Comparison of ENCODE assay signal across 10 cellular contexts in the genomic region with DNA sequence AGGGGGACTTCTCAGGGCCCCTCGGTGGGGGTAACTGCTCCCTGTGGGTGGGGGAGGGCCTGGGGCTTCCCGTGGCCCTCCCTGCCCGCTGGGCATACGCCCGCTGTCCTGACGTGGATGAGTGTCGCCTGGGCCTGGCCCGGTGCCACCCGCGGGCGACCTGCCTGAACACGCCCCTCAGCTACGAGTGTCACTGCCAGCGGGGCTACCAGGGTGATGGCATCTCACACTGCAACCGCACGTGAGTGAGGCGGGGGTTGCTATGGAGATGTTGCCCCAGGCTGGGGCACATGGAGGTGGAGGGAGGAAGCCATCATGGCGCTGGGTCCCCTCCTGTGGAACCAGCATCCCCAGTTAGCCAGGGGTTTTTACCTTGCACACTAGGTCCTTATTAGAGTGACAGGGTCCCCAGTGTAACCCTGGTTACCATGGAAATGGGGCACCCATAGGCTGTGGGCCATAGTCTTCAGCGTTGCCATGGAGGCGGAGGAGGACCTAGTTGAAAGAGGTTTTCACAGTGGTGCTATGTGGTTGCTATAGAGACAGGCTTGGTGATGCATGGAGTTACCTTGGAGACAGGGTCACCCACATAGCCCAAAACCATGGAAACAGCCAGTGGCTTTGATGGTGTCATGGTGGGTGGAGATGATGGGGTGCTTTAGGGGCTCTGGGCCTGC. TPM values are rescaled to one million over a fixed set of nuclear protein-coding genes. Genes with fewer than 3 reads are reported as not detected.
DNase-seq lines count a peak whose midpoint lies in the region; ATAC-seq and TF ChIP-seq lines count a peak whose summit lies in the region.
"Had no signal": no experiment of that assay in that cellular context is flagged by ENCODE, and none has a peak within 500 bp of the region (broad histone marks: within the 10 kb centered on the region; RNA-seq: fewer than 3 reads in every experiment).

No MANE protein-coding gene starts in this region.

- H3K27ac Mint-ChIP-seq in activated CD8-positive, alpha-beta T cell treated with anti-CD3 and anti-CD28 coated beads, Interleukin-2, amount 10 ng/mL, durations not matched to agents 7 days and 5 days: no peak overlapping the region
- H3K27ac Mint-ChIP-seq in chondrocyte (ENCODE audit: unreplicated experiment): no peak overlapping the region
- no peak overlapping the region for H3K27ac Mint-ChIP-seq in endothelial cell (ENCODE audit: unreplicated experiment)

- H3K9me3 Mint-ChIP-seq in activated CD8-positive, alpha-beta T cell treated with anti-CD3 and anti-CD28 coated beads, Interleukin-2, amount 10 ng/mL, durations not matched to agents 7 days and 5 days (ENCODE audit: insufficient read depth): no peaks in the 10 kb centered on the region
- H3K9me3 Mint-ChIP-seq in chondrocyte (ENCODE audit: low read depth): no peaks in the 10 kb centered on the region
- H3K9me3 Mint-ChIP-seq in endothelial cell (ENCODE audit: unreplicated experiment): no peaks in the 10 kb centered on the region

- ATAC-seq in activated CD8-positive, alpha-beta T cell treated with anti-CD3 and anti-CD28 coated beads, Interleukin-2, amount 10 ng/mL, durations not matched to agents 7 days and 5 days: peak; percentile 67
- no peak for ATAC-seq in GM21529 (IDR thresholded peaks at IDR 0.05; ENCODE audit: unreplicated experiment)

- POLR2A ChIA-PET in activated CD8-positive, alpha-beta T cell treated with anti-CD3 and anti-CD28 coated beads, Interleukin-2, amount 10 ng/mL, durations not matched to agents 7 days and 5 days (lab: Charles Lee): no interaction called here

- DNase-seq in DMS153 treated with DMSO at 0.1 percent for 48 hours (lab: John Stamatoyannopoulos, UW; ENCODE audit: unreplicated experiment) (peak; percentile 63), HT-29 (ENCODE audit: low spot score) (peak; percentile 23), midbrain (lab: John Stamatoyannopoulos, UW) (peak; percentile 46), chondrocyte (ENCODE audit: low spot score) (no peak), T-helper 1 cell (no peak), endothelial cell (ENCODE audit: low spot score) (no peak)
- DNase-seq in activated CD8-positive, alpha-beta T cell treated with anti-CD3 and anti-CD28 coated beads, Interleukin-2, amount 10 ng/mL, durations not matched to agents 7 days and 5 days: peak; percentile 39
- DNase-seq: NCI-H1092 treated with DMSO at 0.1 percent for 48 hours had no signal

- H3K4me1 Mint-ChIP-seq in activated CD8-positive, alpha-beta T cell treated with anti-CD3 and anti-CD28 coated beads, Interleukin-2, amount 10 ng/mL, durations not matched to agents 7 days and 5 days (ENCODE audit: low read depth): no peaks in the 10 kb centered on the region
- H3K4me1 Mint-ChIP-seq in chondrocyte (ENCODE audit: low read depth) (no peaks in the 10 kb centered on the region), endothelial cell (ENCODE audit: unreplicated experiment) (no peaks in the 10 kb centered on the region)

- no peaks in the 10 kb centered on the region for H3K27me3 Mint-ChIP-seq in activated CD8-positive, alpha-beta T cell treated with anti-CD3 and anti-CD28 coated beads, Interleukin-2, amount 10 ng/mL, durations not matched to agents 7 days and 5 days (ENCODE audit: low read depth)
- H3K27me3 Mint-ChIP-seq in chondrocyte (ENCODE audit: low read depth): no peaks in the 10 kb centered on the region
- peaks cover 7% of the 10 kb centered on the region for H3K27me3 Mint-ChIP-seq in endothelial cell (ENCODE audit: unreplicated experiment)

- CTCF ChIA-PET in activated CD8-positive, alpha-beta T cell treated with anti-CD3 and anti-CD28 coated beads, Interleukin-2, amount 10 ng/mL, durations not matched to agents 7 days and 5 days (lab: Charles Lee): no interaction called here

- TF ChIP-seq CTCF in chondrocyte (IDR thresholded peaks at IDR 0.05) (no peak), endothelial cell (IDR thresholded peaks at IDR 0.05; ENCODE audit: unreplicated experiment) (no peak)

- no peak overlapping the region for H3K4me3 Mint-ChIP-seq in activated CD8-positive, alpha-beta T cell treated with anti-CD3 and anti-CD28 coated beads, Interleukin-2, amount 10 ng/mL, durations not matched to agents 7 days and 5 days
- no peak overlapping the region for H3K4me3 Mint-ChIP-seq in chondrocyte (ENCODE audit: unreplicated experiment)
- no peak overlapping the region for H3K4me3 Mint-ChIP-seq in endothelial cell (ENCODE audit: unreplicated experiment)

- no peaks in the 10 kb centered on the region for H3K36me3 Mint-ChIP-seq in activated CD8-positive, alpha-beta T cell treated with anti-CD3 and anti-CD28 coated beads, Interleukin-2, amount 10 ng/mL, durations not matched to agents 7 days and 5 days (ENCODE audit: low read depth)
- H3K36me3 Mint-ChIP-seq in chondrocyte (ENCODE audit: low read depth): peaks cover 17% of the 10 kb centered on the region
- H3K36me3 Mint-ChIP-seq in endothelial cell (ENCODE audit: low read depth, unreplicated experiment): peaks cover 31% of the 10 kb centered on the region

RNA-seq across cellular contexts. Expression of gene MEGF8, which starts 26.9 kb away (rescaled TPM):
- total RNA-seq in HT-29 (2014; rRNA removed; shearing (Covaris generic)): 17.6 and 22.9 TPM in 2 replicates
- 1 to 10 TPM; 5.0 to 5.9 TPM for total RNA-seq in activated CD8-positive, alpha-beta T cell treated with anti-CD3 and anti-CD28 coated beads, Interleukin-2, amount 10 ng/mL, durations not matched to agents 7 days and 5 days
- total RNA-seq in chondrocyte (48.1 to 54.4 TPM (median 49.5 TPM) in 3 replicates), endothelial cell (ENCODE audit: unreplicated experiment) (69.3 TPM)

RNA-seq across cellular contexts. Expression of gene CNFN, which starts 37.7 kb away (rescaled TPM):
- total RNA-seq in HT-29 (2014; rRNA removed; shearing (Covaris generic)): 4.3 and 6.6 TPM in 2 replicates
- total RNA-seq in activated CD8-positive, alpha-beta T cell treated with anti-CD3 and anti-CD28 coated beads, Interleukin-2, amount 10 ng/mL, durations not matched to agents 7 days and 5 days: not detected
- 0.89 TPM in 1 of 3 replicates, not detected in the others for total RNA-seq in chondrocyte
- total RNA-seq in endothelial cell (ENCODE audit: unreplicated experiment): 4.1 TPM
- total RNA-seq: skeletal muscle tissue had no signal

RNA-seq across cellular contexts. Expression of gene TMEM145, which starts 39.2 kb away (rescaled TPM):
- 0.29 and 0.81 TPM in 2 replicates for total RNA-seq in HT-29 (2014; rRNA removed; shearing (Covaris generic))
- total RNA-seq in activated CD8-positive, alpha-beta T cell treated with anti-CD3 and anti-CD28 coated beads, Interleukin-2, amount 10 ng/mL, durations not matched to agents 7 days and 5 days: under 1 TPM in 1 of 2 experiments, not detected in 1; 0.37 TPM
- total RNA-seq in chondrocyte (0.32 to 0.36 TPM in 2 of 3 replicates, not detected in the other), endothelial cell (ENCODE audit: unreplicated experiment) (3.9 TPM)

RNA-seq across cellular contexts. Expression of gene PAFAH1B3, which starts 49.9 kb away (rescaled TPM):
- 286 and 326 TPM in 2 replicates for total RNA-seq in HT-29 (2014; rRNA removed; shearing (Covaris generic))
- total RNA-seq in activated CD8-positive, alpha-beta T cell treated with anti-CD3 and anti-CD28 coated beads, Interleukin-2, amount 10 ng/mL, durations not matched to agents 7 days and 5 days: 10 to 100 TPM; 48.2 to 52.7 TPM
- total RNA-seq in chondrocyte (15.2 to 32.9 TPM (median 31.1 TPM) in 3 replicates), endothelial cell (ENCODE audit: unreplicated experiment) (61.4 TPM)

RNA-seq across cellular contexts. Expression of gene PRR19, which starts 50.4 kb away (rescaled TPM):
- 4.4 and 4.7 TPM in 2 replicates for total RNA-seq in HT-29 (2014; rRNA removed; shearing (Covaris generic))
- total RNA-seq in activated CD8-positive, alpha-beta T cell treated with anti-CD3 and anti-CD28 coated beads, Interleukin-2, amount 10 ng/mL, durations not matched to agents 7 days and 5 days: under 1 TPM; 0.44 to 0.55 TPM
- 0.24 to 1.7 TPM (median 0.82 TPM) in 3 replicates for total RNA-seq in chondrocyte
- 1.1 TPM for total RNA-seq in endothelial cell (ENCODE audit: unreplicated experiment)
- total RNA-seq: skeletal muscle tissue had no signal

Comparison
In these comparisons a context has a peak if more than half of its experiments do, and no peak if none do; other contexts are left out.
1. DNase-seq: peak in DMS153 treated with DMSO at 0.1 percent for 48 hours (single experiment), HT-29 (single experiment), activated CD8-positive, alpha-beta T cell treated with anti-CD3 and anti-CD28 coated beads, Interleukin-2, amount 10 ng/mL, durations not matched to agents 7 days and 5 days (single experiment) and midbrain (single experiment); none in chondrocyte (single experiment), T-helper 1 cell (0 of 5) and endothelial cell (single experiment).